8 cellular contexts compared by ENCODE assay signal in the genomic region with DNA sequence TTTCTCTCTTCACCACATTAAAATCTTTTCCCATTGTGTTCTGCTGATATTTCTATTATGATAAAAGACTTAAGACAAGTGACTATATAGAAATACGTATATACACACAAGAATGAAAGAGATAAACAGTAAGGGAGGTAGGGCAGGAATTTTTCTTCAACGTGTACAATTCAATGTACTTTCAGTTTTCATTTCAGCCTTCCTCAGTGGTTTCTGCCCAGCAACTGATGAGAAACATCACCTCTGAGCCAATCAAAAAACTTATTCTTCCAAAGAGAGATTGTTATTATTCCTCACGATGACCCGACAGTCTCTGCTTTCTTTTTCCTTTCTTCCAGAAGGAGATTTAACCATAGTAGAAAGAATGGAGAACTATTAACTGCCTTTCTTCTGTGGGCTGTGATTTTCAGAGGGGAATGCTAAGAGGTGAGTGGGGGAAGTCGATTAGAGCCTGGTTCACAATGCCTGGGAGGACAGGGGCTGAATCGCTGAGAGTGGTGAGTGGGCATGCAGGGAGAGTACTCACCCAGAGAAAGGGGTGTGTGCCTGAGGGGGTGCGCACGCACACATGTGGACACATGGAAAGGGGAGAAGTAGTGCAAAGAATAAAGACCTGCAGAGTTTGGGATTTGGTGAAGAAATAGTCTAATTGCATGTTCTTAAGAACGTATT. TPM values are rescaled to one million over a fixed set of nuclear protein-coding genes. Genes with fewer than 3 reads are reported as not detected.
DNase-seq lines count a peak whose midpoint lies in the region; ATAC-seq and TF ChIP-seq lines count a peak whose summit lies in the region.

A gene (plus strand): TSS at position 289 of the 672 bp plus-strand sequence. CDS start 3,289 bp downstream, outside the sequence.

- H3K4me3 Mint-ChIP-seq in activated T-cell treated with anti-CD3 and anti-CD28 coated beads, Interleukin-2, amount 50 U/mL, for 72 hours, result peak within 1 kb of the TSS; percentile 90 to 97
- peak within 1 kb of the TSS; percentile 91 for H3K4me3 Mint-ChIP-seq in stimulated activated memory B cell treated with anti-CD40 and anti-IgM and Interleukin-4, amounts not matched to agents 10 μg/mL and 1 μg/mL and 100 μg/mL, for 72 hours

- ATAC-seq in GM21515 (IDR thresholded peaks at IDR 0.05; ENCODE audit: unreplicated experiment) (peak; percentile 88), Panc1 (peak; percentile 98)
- peak; percentile 93 to 97 for ATAC-seq in activated T-cell treated with anti-CD3 and anti-CD28 coated beads, Interleukin-2, amount 50 U/mL, for 72 hours (replicated peaks in 1 of 2)
- peak; percentile 94 for ATAC-seq in stimulated activated memory B cell treated with anti-CD40 and anti-IgM and Interleukin-4, amounts not matched to agents 10 μg/mL and 1 μg/mL and 100 μg/mL, for 72 hours

- no TSS peak for BruUV-seq in Panc1 (replicated peaks; lab: Mats Ljungman, UMichigan)

- H3K27ac ChIP-seq in Panc1 (ENCODE audit: low read length) (peak within 1 kb of the TSS; percentile 72), esophagus squamous epithelium (peak within 1 kb of the TSS; percentile 78 to 93 (median 89))

- H3K4me3 ChIP-seq in Panc1 (ENCODE audit: low read depth in 2 of 2, low read length in 2 of 2) (peak within 1 kb of the TSS; percentile 55 to 75), esophagus squamous epithelium (peak within 1 kb of the TSS; percentile 44 to 78 (median 60))

- H3K27me3 ChIP-seq in Panc1 (ENCODE audit: control insufficient read depth, insufficient read depth, low read length) (no peaks in the 10 kb centered on the region), esophagus squamous epithelium (no peaks in the 10 kb centered on the region)

- POLR2A ChIA-PET in Panc1 (lab: Charles Lee), result no interaction called here

- CTCF ChIA-PET in Panc1 (lab: Charles Lee), result no interaction called here

- H3K36me3 Mint-ChIP-seq in activated T-cell treated with anti-CD3 and anti-CD28 coated beads, Interleukin-2, amount 50 U/mL, for 72 hours (ENCODE audit: insufficient read depth in 2 of 2), result peaks cover 13 to 20% of the 10 kb centered on the region in 2 donors
- peaks cover 20% of the 10 kb centered on the region for H3K36me3 Mint-ChIP-seq in stimulated activated memory B cell treated with anti-CD40 and anti-IgM and Interleukin-4, amounts not matched to agents 10 μg/mL and 1 μg/mL and 100 μg/mL, for 72 hours

- no peaks in the 10 kb centered on the region for H3K9me3 ChIP-seq in Panc1 (ENCODE audit: control insufficient read depth, insufficient read depth, low read depth, low read length)
- H3K9me3 ChIP-seq in esophagus squamous epithelium, result no peaks in the 10 kb centered on the region

- H3K27me3 Mint-ChIP-seq in activated T-cell treated with anti-CD3 and anti-CD28 coated beads, Interleukin-2, amount 50 U/mL, for 72 hours (ENCODE audit: low read depth), result no peaks in the 10 kb centered on the region
- H3K27me3 Mint-ChIP-seq in stimulated activated memory B cell treated with anti-CD40 and anti-IgM and Interleukin-4, amounts not matched to agents 10 μg/mL and 1 μg/mL and 100 μg/mL, for 72 hours, result no peaks in the 10 kb centered on the region

- intact Hi-C loops in Panc1 (cut with micrococcal nuclease; ENCODE audit: unreplicated experiment) (no loop called here), esophagus squamous epithelium (cut with DNase I) (no loop called here)

- no peaks in the 10 kb centered on the region for H3K36me3 ChIP-seq in Panc1 (ENCODE audit: control insufficient read depth, insufficient read depth, low read length)
- peaks cover 0 to 17% (median 3%) of the 10 kb centered on the region in 3 donors for H3K36me3 ChIP-seq in esophagus squamous epithelium

- in situ Hi-C loops in Panc1 (cut with HindIII; ENCODE audit: low pct_unique_long_range_greater_than_20kb, low sequenced_read_pairs), result no loop called here

- WGBS in esophagus squamous epithelium, 2 donors, result 0 to 1% methylated on average over 9 of the region's 9 CpGs

- DNase-seq in DMS153 (lab: John Stamatoyannopoulos, UW) (peak; percentile 54), HuH-7 (ENCODE audit: low spot score) (peak; percentile 38), Panc1 (ENCODE audit: low read depth, low spot score) (peak; percentile 70), esophagus squamous epithelium (lab: John Stamatoyannopoulos, UW) (peak; percentile 5), myocyte (ENCODE audit: low read depth) (peak; percentile 84)
- DNase-seq in activated T-cell treated with anti-CD3 and anti-CD28 coated beads, Interleukin-2, amount 50 U/mL, for 72 hours, result peak; percentile 72 to 80

- TF ChIP-seq POLR2A in esophagus squamous epithelium (IDR thresholded peaks at IDR 0.05), result peak in 1 of 4 donors; percentile 41

- H3K9me3 Mint-ChIP-seq in activated T-cell treated with anti-CD3 and anti-CD28 coated beads, Interleukin-2, amount 50 U/mL, for 72 hours, result no peaks in the 10 kb centered on the region
- no peaks in the 10 kb centered on the region for H3K9me3 Mint-ChIP-seq in stimulated activated memory B cell treated with anti-CD40 and anti-IgM and Interleukin-4, amounts not matched to agents 10 μg/mL and 1 μg/mL and 100 μg/mL, for 72 hours

- H3K4me1 ChIP-seq in Panc1 (ENCODE audit: control insufficient read depth, insufficient read depth, low read length), result no peaks in the 10 kb centered on the region
- peaks cover 5 to 30% (median 14%) of the 10 kb centered on the region in 3 donors for H3K4me1 ChIP-seq in esophagus squamous epithelium

- TF ChIP-seq CTCF in Panc1 (IDR thresholded peaks at IDR 0.05), result no peak
- no peak for TF ChIP-seq CTCF in esophagus squamous epithelium (IDR thresholded peaks at IDR 0.05)

- peak within 1 kb of the TSS; percentile 100 for H3K27ac Mint-ChIP-seq in activated T-cell treated with anti-CD3 and anti-CD28 coated beads, Interleukin-2, amount 50 U/mL, for 72 hours
- H3K27ac Mint-ChIP-seq in stimulated activated memory B cell treated with anti-CD40 and anti-IgM and Interleukin-4, amounts not matched to agents 10 μg/mL and 1 μg/mL and 100 μg/mL, for 72 hours, result peak within 1 kb of the TSS; percentile 95

- H3K4me1 Mint-ChIP-seq in activated T-cell treated with anti-CD3 and anti-CD28 coated beads, Interleukin-2, amount 50 U/mL, for 72 hours (ENCODE audit: low read depth), result peaks cover 48% of the 10 kb centered on the region
- H3K4me1 Mint-ChIP-seq in stimulated activated memory B cell treated with anti-CD40 and anti-IgM and Interleukin-4, amounts not matched to agents 10 μg/mL and 1 μg/mL and 100 μg/mL, for 72 hours, result peaks cover 51% of the 10 kb centered on the region

RNA-seq across cellular contexts. Expression of the gene that starts here (rescaled TPM):
- 5.0 TPM for total RNA-seq in Panc1 (2021; ENCODE audit: unreplicated experiment)
- polyA plus RNA-seq in Panc1 (2012; ENCODE audit: insufficient read length), result 3.6 TPM
- total RNA-seq in activated T-cell treated with anti-CD3 and anti-CD28 coated beads, Interleukin-2, amount 50 U/mL, for 72 hours, result 10 to 100 TPM; 57.3 to 62.8 TPM
- 10 to 100 TPM in 2 of 4 donors, 1 to 10 TPM in 2; 4.2 to 14.4 (median 8.0) TPM for total RNA-seq in esophagus squamous epithelium
- total RNA-seq in myocyte, result 9.6 and 13.8 TPM in 2 replicates
- polyA plus RNA-seq in myocyte (2012), result 13.9 TPM

Comparison
In these comparisons a context has a peak if more than half of its experiments do, and no peak if none do; other contexts are left out.
1. Peak in every context shown above with its lines: DNase-seq, ATAC-seq, H3K4me3 ChIP-seq and H3K27ac ChIP-seq.
2. DNase-seq: peak in every context shown above with its lines; median percentile 84 in myocyte; 76 in activated T-cell treated with anti-CD3 and anti-CD28 coated beads, Interleukin-2, amount 50 U/mL, for 72 hours; 70 in Panc1; 54 in DMS153; 38 in HuH-7; 5 in esophagus squamous epithelium.